ENCODE assay signal across 8 cellular contexts in the genomic region with DNA sequence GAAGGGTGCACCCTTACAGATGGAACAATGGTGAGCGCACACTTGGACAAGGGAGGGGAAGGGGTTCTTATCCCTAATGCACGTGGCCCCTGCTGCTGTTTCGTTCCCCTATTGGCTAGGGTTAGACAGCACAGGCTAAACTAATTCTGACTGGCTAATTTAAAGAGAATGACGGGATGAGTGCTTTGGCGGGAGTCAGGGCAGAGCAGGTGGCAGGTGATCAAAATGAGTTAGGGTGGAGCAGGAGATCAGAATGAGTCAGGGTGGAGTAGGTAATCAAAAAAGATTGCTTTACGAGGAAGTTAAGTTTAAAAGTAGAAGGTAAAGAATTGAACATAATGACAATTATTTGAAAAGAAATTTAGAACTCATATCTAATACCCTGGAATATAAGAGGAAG. TPM values are rescaled to one million over a fixed set of nuclear protein-coding genes. Genes with fewer than 3 reads are reported as not detected.
DNase-seq lines count a peak whose midpoint lies in the region; ATAC-seq, FAIRE-seq and TF ChIP-seq lines count a peak whose summit lies in the region.
"Not testable (repeated sequence)": the region's sequence is repeated elsewhere in the genome, so short reads cannot be mapped to it uniquely, and the experiment has no call there.

No MANE protein-coding gene starts in this region.

- not testable (repeated sequence) for H3F3A ChIP-seq in neural progenitor cell (ENCODE audit: low read depth)

- DNase-seq in HT-29 (ENCODE audit: low spot score): peak; percentile 52
- DNase-seq in T-helper 17 cell; H1 (ENCODE audit: low read depth in 1 of 2, low spot score in 2 of 2); esophagus squamous epithelium (lab: John Stamatoyannopoulos, UW); neural progenitor cell (ENCODE audit: low spot score); type B pancreatic cell (ENCODE audit: extremely low spot score, unreplicated experiment): not testable (repeated sequence)
- peak in 2 of 3 donors; percentile 39 to 62 for DNase-seq in mucosa of descending colon
- DNase-seq in small intestine: peak; percentile 60

- TF ChIP-seq POLR2A in H1 (IDR thresholded peaks at IDR 0.05; ENCODE audit: control extremely low read depth in 1 of 2, low read depth in 2 of 2, low read length in 2 of 2); esophagus squamous epithelium (IDR thresholded peaks at IDR 0.05): not testable (repeated sequence)

- not testable (repeated sequence) for ATAC-seq in T-helper 17 cell
- peak; percentile 82 for ATAC-seq in mucosa of descending colon

- not testable (repeated sequence) for H2BK12ac ChIP-seq in H1 (ENCODE audit: low read depth, low read length)

- H3K36me3 Mint-ChIP-seq in T-helper 17 cell (ENCODE audit: low read depth); neural progenitor cell; type B pancreatic cell: not testable (repeated sequence)

- not testable (repeated sequence) for H3K14ac ChIP-seq in H1 (ENCODE audit: insufficient read length)

- H2BK120ac ChIP-seq in H1 (replicated peaks; ENCODE audit: low read depth, low read length): not testable (repeated sequence)

- not testable (repeated sequence) for H4K5ac ChIP-seq in H1 (ENCODE audit: insufficient read length, low read depth, low read length)

- POLR2A ChIA-PET in H1 (lab: Charles Lee; ENCODE audit: partially characterized antibody): not testable (repeated sequence)

- not testable (repeated sequence) for H4K8ac ChIP-seq in H1 (ENCODE audit: extremely low read depth, insufficient read depth, low read length)

- WGBS in H1 (ENCODE audit: extremely low coverage in 1 of 2, insufficient coverage in 1 of 2, insufficient read length in 1 of 2, insufficient replicate concordance in 2 of 2, low coverage in 1 of 2, low lambda C conversion rate in 2 of 2, missing lambda C conversion rate in 1 of 2), 2 experiments: 84% methylated on average over 6 of the region's 6 CpGs; no CpG with 5 or more reads in 1 of the 2 experiments
- WGBS in esophagus squamous epithelium, 2 donors: 43 to 48% methylated on average over 6 of the region's 6 CpGs
- 29 to 67% (median 52%) methylated on average over 6 of the region's 6 CpGs for WGBS in small intestine, 3 donors

- H3K4ac ChIP-seq in H1 (replicated peaks; ENCODE audit: insufficient read length, low read depth, low read length): not testable (repeated sequence)

- not testable (repeated sequence) for H3K56ac ChIP-seq in H1 (replicated peaks; ENCODE audit: insufficient read length, low read depth, low read length)

- CTCF ChIA-PET in H1 (lab: Charles Lee; ENCODE audit: partially characterized antibody): interaction anchor here (1.0 to 1.2 kb wide), 2 partner anchors 10 to 11 kb away, joined by 3 to 6 read pairs; no protein-coding TSS in a partner anchor

- not testable (repeated sequence) for FAIRE-seq in H1 (lab: Jason Lieb, UNC); small intestine (lab: Jason Lieb, UNC)

- H2AK5ac ChIP-seq in H1 (ENCODE audit: low read depth, low read length): not testable (repeated sequence)

- H3K18ac ChIP-seq in H1 (ENCODE audit: extremely low read depth, low read length): not testable (repeated sequence)

- not testable (repeated sequence) for H4K20me1 ChIP-seq in H1 (replicated peaks in 1 of 2; ENCODE audit: control insufficient read depth in 1 of 2, insufficient read depth in 2 of 2, low read length in 2 of 2); neural progenitor cell (ENCODE audit: low read depth)

- H2BK20ac ChIP-seq in H1 (ENCODE audit: low read length): not testable (repeated sequence)

- H3K4me2 ChIP-seq in H1 (ENCODE audit: insufficient read depth in 1 of 2, low read depth in 2 of 2, low read length in 2 of 2); neural progenitor cell: not testable (repeated sequence)

- not testable (repeated sequence) for H3K9me3 ChIP-seq in T-helper 17 cell (ENCODE audit: control insufficient read depth, low read length, poor library complexity, severe bottlenecking); H1 (ENCODE audit: insufficient read depth in 2 of 2, low read depth in 1 of 2, low read length in 1 of 2); esophagus squamous epithelium; mucosa of descending colon; neural progenitor cell (ENCODE audit: low read depth); small intestine (ENCODE audit: control insufficient read depth, low read depth)

- not testable (repeated sequence) for H3K9ac ChIP-seq in H1 (replicated peaks in 1 of 4; ENCODE audit: extremely low read depth in 1 of 4, low read depth in 3 of 4, low read length in 3 of 4); neural progenitor cell

- not testable (repeated sequence) for H3K79me2 ChIP-seq in H1 (ENCODE audit: control insufficient read depth in 1 of 2, insufficient read depth in 2 of 2, low read length in 2 of 2); neural progenitor cell (ENCODE audit: low read depth)

- H3K27me3 Mint-ChIP-seq in T-helper 17 cell; neural progenitor cell (ENCODE audit: insufficient read depth, low read depth); type B pancreatic cell: not testable (repeated sequence)

- not testable (repeated sequence) for H3K79me1 ChIP-seq in H1 (ENCODE audit: low read depth, low read length)

- not testable (repeated sequence) for H3K4me1 ChIP-seq in H1 (replicated peaks in 1 of 4; ENCODE audit: control insufficient read depth in 3 of 4, insufficient read depth in 4 of 4, low read length in 3 of 4); mucosa of descending colon (ENCODE audit: low read depth); neural progenitor cell; small intestine (ENCODE audit: control insufficient read depth in 2 of 2, insufficient read depth in 1 of 2, low read depth in 1 of 2, low read length in 1 of 2)
- H3K4me1 ChIP-seq in esophagus squamous epithelium: peaks cover 0 to 28% (median 3%) of the 10 kb centered on the region in 3 donors

- not testable (repeated sequence) for H3K23ac ChIP-seq in H1 (ENCODE audit: insufficient read length)

- not testable (repeated sequence) for H3K4me1 Mint-ChIP-seq in T-helper 17 cell
- H3K4me1 Mint-ChIP-seq in neural progenitor cell (peaks cover 11% of the 10 kb centered on the region), type B pancreatic cell (ENCODE audit: unreplicated experiment) (peaks cover 26% of the 10 kb centered on the region)

- not testable (repeated sequence) for H2BK15ac ChIP-seq in H1 (ENCODE audit: low read length)

- not testable (repeated sequence) for H3K36me3 ChIP-seq in H1 (ENCODE audit: control insufficient read depth in 2 of 4, insufficient read depth in 4 of 4, low read length in 3 of 4); esophagus squamous epithelium; mucosa of descending colon (ENCODE audit: low read depth); neural progenitor cell; small intestine (ENCODE audit: control insufficient read depth in 2 of 2, insufficient read depth in 2 of 2, low read length in 2 of 2)

- not testable (repeated sequence) for H3K4me3 ChIP-seq in H1 (ENCODE audit: extremely low read depth in 1 of 4, insufficient read depth in 2 of 4, low read depth in 3 of 4, low read length in 4 of 4); esophagus squamous epithelium; mucosa of descending colon; neural progenitor cell; small intestine (ENCODE audit: low read depth in 1 of 2, low read length in 2 of 2)

- not testable (repeated sequence) for TF ChIP-seq RAD21 in H1 (IDR thresholded peaks at IDR 0.05 in 1 of 2, conservative IDR thresholded peaks at IDR 0.05 in 1 of 2; ENCODE audit: low read depth in 2 of 2, low read length in 2 of 2)

- not testable (repeated sequence) for TF ChIP-seq EP300 in H1 (IDR thresholded peaks at IDR 0.05; ENCODE audit: borderline replicate concordance in 1 of 2, low read depth in 2 of 2, low read length in 2 of 2)

- intact Hi-C loops in esophagus squamous epithelium (cut with DNase I); mucosa of descending colon (cut with DNase I, micrococcal nuclease): not testable (repeated sequence)

- H2BK5ac ChIP-seq in H1 (ENCODE audit: low read depth, low read length): not testable (repeated sequence)

- not testable (repeated sequence) for H3K9me3 Mint-ChIP-seq in neural progenitor cell, type B pancreatic cell

- not testable (repeated sequence) for H3K27me3 ChIP-seq in H1 (replicated peaks in 1 of 4; ENCODE audit: control insufficient read depth in 3 of 4, extremely low read depth in 1 of 4, insufficient read depth in 3 of 4, low read length in 3 of 4); neural progenitor cell; small intestine (ENCODE audit: control insufficient read depth in 2 of 2, insufficient read depth in 2 of 2, low read length in 2 of 2)
- H3K27me3 ChIP-seq in esophagus squamous epithelium: peaks cover 0 to 14% (median 0%) of the 10 kb centered on the region in 4 donors

- H3K4me3 Mint-ChIP-seq in T-helper 17 cell, neural progenitor cell: not testable (repeated sequence)
- H3K4me3 Mint-ChIP-seq in type B pancreatic cell: peak overlapping the region; percentile 38

- H3K23me2 ChIP-seq in H1 (ENCODE audit: low read depth, low read length): not testable (repeated sequence)

- H3K27ac Mint-ChIP-seq in T-helper 17 cell: peak overlapping the region; percentile 60
- H3K27ac Mint-ChIP-seq in neural progenitor cell: peak overlapping the region; percentile 5
- H3K27ac Mint-ChIP-seq in type B pancreatic cell: peak overlapping the region; percentile 61

- not testable (repeated sequence) for H2AFZ ChIP-seq in H1 (ENCODE audit: low read length); neural progenitor cell (replicated peaks)

- not testable (repeated sequence) for TF ChIP-seq CTCF in H1 (IDR thresholded peaks at IDR 0.05; ENCODE audit: control extremely low read depth in 1 of 3, insufficient read depth in 1 of 3, low read depth in 1 of 3, low read length in 3 of 3); mucosa of descending colon (IDR thresholded peaks at IDR 0.05); neural progenitor cell (IDR thresholded peaks at IDR 0.05); type B pancreatic cell (conservative IDR thresholded peaks at IDR 0.05)
- peak in 1 of 6 experiments; percentile 13 for TF ChIP-seq CTCF in esophagus squamous epithelium (IDR thresholded peaks at IDR 0.05)

- not testable (repeated sequence) for H3K27ac ChIP-seq in H1 (ENCODE audit: low read depth, low read length); neural progenitor cell
- H3K27ac ChIP-seq in esophagus squamous epithelium (peak overlapping the region in 3 of 4 donors; percentile 69 to 88 (median 80)), small intestine (ENCODE audit: low read depth in 1 of 2, low read length in 1 of 2) (peak overlapping the region in 1 of 2 donors; percentile 64)

- not testable (repeated sequence) for H4K91ac ChIP-seq in H1 (replicated peaks; ENCODE audit: insufficient read length, low read length)

RNA-seq across cellular contexts. Expression of gene DAXX, which starts 33.1 kb away (rescaled TPM):
- total RNA-seq in HT-29 (2014; rRNA removed; shearing (Covaris generic)): 45.8 and 83.5 TPM in 2 replicates
- 10 to 100 TPM; 34.5 to 49.0 TPM for total RNA-seq in T-helper 17 cell
- 81.9 and 85.0 TPM in 2 replicates for total RNA-seq in H1 (2021; fragmentation: NEBNext Ultra II Directional; extraction: Animal tissue kit (Norgen Biotek cat#: 25700))
- polyA plus RNA-seq in H1 (2011; rRNA removed): 31.1 and 53.7 TPM in 2 replicates
- polyA plus RNA-seq in H1 (2011; cell fraction: cytosol; rRNA removed): 34.8 TPM
- 77.6 TPM for polyA plus RNA-seq in H1 (2011; cell fraction: nucleus; rRNA removed)
- 85.4 to 115 TPM (median 89.6 TPM) in 4 replicates for polyA plus RNA-seq in H1 (2012, experiment 1 of 2)
- 85.3 TPM for polyA plus RNA-seq in H1 (2012, experiment 2 of 2)
- 72.0 TPM for polyA plus RNA-seq in H1 (2013, experiment 1 of 2)
- 70.3 TPM for polyA plus RNA-seq in H1 (2013, experiment 2 of 2)
- 11.0 and 18.4 TPM in 2 replicates for polyA minus RNA-seq in H1 (2011; rRNA and poly(A)+ RNA removed)
- polyA minus RNA-seq in H1 (2011; cell fraction: cytosol; rRNA and poly(A)+ RNA removed): 17.6 TPM
- polyA minus RNA-seq in H1 (2011; cell fraction: nucleus; rRNA and poly(A)+ RNA removed): 28.4 TPM
- 10 to 100 TPM; 25.1 to 41.6 (median 36.3) TPM for total RNA-seq in esophagus squamous epithelium
- total RNA-seq in mucosa of descending colon: 10 to 100 TPM; 34.7 to 46.1 (median 39.7) TPM
- total RNA-seq in neural progenitor cell (ENCODE audit: low replicate concordance): 35.7 and 49.6 TPM in 2 replicates
- 10 to 100 TPM; 19.5 to 34.7 (median 24.2) TPM for polyA plus RNA-seq in small intestine
- total RNA-seq in type B pancreatic cell (ENCODE audit: low replicate concordance): 43.6 and 47.0 TPM in 2 replicates

RNA-seq across cellular contexts. Expression of gene KIFC1, which starts 35.8 kb away (rescaled TPM):
- 64.8 and 67.5 TPM in 2 replicates for total RNA-seq in HT-29 (2014; rRNA removed; shearing (Covaris generic))
- 1 to 10 TPM; 1.3 to 3.7 TPM for total RNA-seq in T-helper 17 cell
- total RNA-seq in H1 (2021; fragmentation: NEBNext Ultra II Directional; extraction: Animal tissue kit (Norgen Biotek cat#: 25700)): 64.3 and 69.3 TPM in 2 replicates
- polyA plus RNA-seq in H1 (2011; rRNA removed): 46.6 and 60.9 TPM in 2 replicates
- polyA plus RNA-seq in H1 (2011; cell fraction: cytosol; rRNA removed): 68.7 TPM
- polyA plus RNA-seq in H1 (2011; cell fraction: nucleus; rRNA removed): 85.7 TPM
- polyA plus RNA-seq in H1 (2012, experiment 1 of 2): 57.7 to 66.0 TPM (median 62.9 TPM) in 4 replicates
- 42.3 TPM for polyA plus RNA-seq in H1 (2012, experiment 2 of 2)
- polyA plus RNA-seq in H1 (2013, experiment 1 of 2): 45.5 TPM
- 44.5 TPM for polyA plus RNA-seq in H1 (2013, experiment 2 of 2)
- 47.9 and 58.8 TPM in 2 replicates for polyA minus RNA-seq in H1 (2011; rRNA and poly(A)+ RNA removed)
- polyA minus RNA-seq in H1 (2011; cell fraction: cytosol; rRNA and poly(A)+ RNA removed): 40.5 TPM
- 41.0 TPM for polyA minus RNA-seq in H1 (2011; cell fraction: nucleus; rRNA and poly(A)+ RNA removed)
- total RNA-seq in esophagus squamous epithelium: 10 to 100 TPM in 2 of 4 donors, 1 to 10 TPM in 2; 9.6 to 38.9 (median 11.2) TPM
- 10 to 100 TPM in 1 of 3 donors, 1 to 10 TPM in 2; 3.5 to 21.1 (median 6.3) TPM for total RNA-seq in mucosa of descending colon
- 93.9 and 179 TPM in 2 replicates for total RNA-seq in neural progenitor cell (ENCODE audit: low replicate concordance)
- polyA plus RNA-seq in small intestine: 10 to 100 TPM in 1 of 3 donors, 1 to 10 TPM in 2; 3.1 to 23.2 (median 3.2) TPM
- 28.0 and 67.7 TPM in 2 replicates for total RNA-seq in type B pancreatic cell (ENCODE audit: low replicate concordance)

RNA-seq across cellular contexts. Expression of gene ZBTB22, which starts 38.3 kb away (rescaled TPM):
- total RNA-seq in HT-29 (2014; rRNA removed; shearing (Covaris generic)): 22.8 and 25.3 TPM in 2 replicates
- total RNA-seq in T-helper 17 cell (10 to 100 TPM; 17.1 to 20.2 TPM), esophagus squamous epithelium (10 to 100 TPM in 3 of 4 donors, 1 to 10 TPM in 1; 8.5 to 17.5 (median 14.8) TPM), mucosa of descending colon (10 to 100 TPM; 18.5 to 23.7 (median 20.1) TPM), neural progenitor cell (ENCODE audit: low replicate concordance) (5.7 and 26.7 TPM in 2 replicates), type B pancreatic cell (ENCODE audit: low replicate concordance) (21.1 and 22.2 TPM in 2 replicates)
- 9.8 and 9.9 TPM in 2 replicates for total RNA-seq in H1 (2021; fragmentation: NEBNext Ultra II Directional; extraction: Animal tissue kit (Norgen Biotek cat#: 25700))
- polyA plus RNA-seq in H1 (2011; rRNA removed) (7.4 and 11.0 TPM in 2 replicates), small intestine (10 to 100 TPM; 10.7 to 14.1 (median 13.5) TPM)
- 10.9 TPM for polyA plus RNA-seq in H1 (2011; cell fraction: cytosol; rRNA removed)
- polyA plus RNA-seq in H1 (2011; cell fraction: nucleus; rRNA removed): 14.1 TPM
- polyA plus RNA-seq in H1 (2012, experiment 1 of 2): 8.2 to 11.0 TPM (median 10.5 TPM) in 4 replicates
- 6.4 TPM for polyA plus RNA-seq in H1 (2012, experiment 2 of 2)
- polyA plus RNA-seq in H1 (2013, experiment 1 of 2): 4.9 TPM
- polyA plus RNA-seq in H1 (2013, experiment 2 of 2): 4.7 TPM
- 13.1 and 18.0 TPM in 2 replicates for polyA minus RNA-seq in H1 (2011; rRNA and poly(A)+ RNA removed)
- polyA minus RNA-seq in H1 (2011; cell fraction: cytosol; rRNA and poly(A)+ RNA removed): 7.9 TPM
- 10.0 TPM for polyA minus RNA-seq in H1 (2011; cell fraction: nucleus; rRNA and poly(A)+ RNA removed)

RNA-seq across cellular contexts. Expression of gene TAPBP, which starts 42.0 kb away (rescaled TPM):
- total RNA-seq in HT-29 (2014; rRNA removed; shearing (Covaris generic)): 163 and 194 TPM in 2 replicates
- total RNA-seq in T-helper 17 cell: 100 to 1,000 TPM; 269 to 344 TPM
- total RNA-seq in H1 (2021; fragmentation: NEBNext Ultra II Directional; extraction: Animal tissue kit (Norgen Biotek cat#: 25700)): 33.5 and 35.4 TPM in 2 replicates
- polyA plus RNA-seq in H1 (2011; rRNA removed): 24.5 and 28.9 TPM in 2 replicates
- polyA plus RNA-seq in H1 (2011; cell fraction: cytosol; rRNA removed): 9.1 TPM
- polyA plus RNA-seq in H1 (2011; cell fraction: nucleus; rRNA removed): 19.7 TPM
- 18.0 to 28.5 TPM (median 23.0 TPM) in 4 replicates for polyA plus RNA-seq in H1 (2012, experiment 1 of 2)
- polyA plus RNA-seq in H1 (2012, experiment 2 of 2): 15.3 TPM
- polyA plus RNA-seq in H1 (2013, experiment 1 of 2): 44.2 TPM
- 52.6 TPM for polyA plus RNA-seq in H1 (2013, experiment 2 of 2)
- polyA minus RNA-seq in H1 (2011; rRNA and poly(A)+ RNA removed): 11.9 and 16.1 TPM in 2 replicates
- 18.5 TPM for polyA minus RNA-seq in H1 (2011; cell fraction: cytosol; rRNA and poly(A)+ RNA removed)
- 11.9 TPM for polyA minus RNA-seq in H1 (2011; cell fraction: nucleus; rRNA and poly(A)+ RNA removed)
- total RNA-seq in esophagus squamous epithelium: 100 to 1,000 TPM in 1 of 4 donors, 10 to 100 TPM in 3; 68.1 to 101 (median 77.0) TPM
- total RNA-seq in mucosa of descending colon: 100 to 1,000 TPM; 179 to 321 (median 258) TPM
- 1.7 and 6.3 TPM in 2 replicates for total RNA-seq in neural progenitor cell (ENCODE audit: low replicate concordance)
- 10 to 100 TPM; 33.8 to 64.1 (median 47.2) TPM for polyA plus RNA-seq in small intestine
- total RNA-seq in type B pancreatic cell (ENCODE audit: low replicate concordance): 71.4 and 93.5 TPM in 2 replicates

RNA-seq across cellular contexts. Expression of gene PHF1, which starts 55.0 kb away (rescaled TPM):
- total RNA-seq in HT-29 (2014; rRNA removed; shearing (Covaris generic)): 30.8 and 35.5 TPM in 2 replicates
- 100 to 1,000 TPM; 448 to 472 TPM for total RNA-seq in T-helper 17 cell
- total RNA-seq in H1 (2021; fragmentation: NEBNext Ultra II Directional; extraction: Animal tissue kit (Norgen Biotek cat#: 25700)): 45.4 and 47.3 TPM in 2 replicates
- polyA plus RNA-seq in H1 (2011; rRNA removed): 78.6 and 109 TPM in 2 replicates
- polyA plus RNA-seq in H1 (2011; cell fraction: cytosol; rRNA removed): 65.5 TPM
- polyA plus RNA-seq in H1 (2011; cell fraction: nucleus; rRNA removed): 507 TPM
- 56.3 to 75.9 TPM (median 63.4 TPM) in 4 replicates for polyA plus RNA-seq in H1 (2012, experiment 1 of 2)
- 55.0 TPM for polyA plus RNA-seq in H1 (2012, experiment 2 of 2)
- 46.2 TPM for polyA plus RNA-seq in H1 (2013, experiment 1 of 2)
- 40.2 TPM for polyA plus RNA-seq in H1 (2013, experiment 2 of 2)
- polyA minus RNA-seq in H1 (2011; rRNA and poly(A)+ RNA removed): 17.8 and 27.1 TPM in 2 replicates
- polyA minus RNA-seq in H1 (2011; cell fraction: cytosol; rRNA and poly(A)+ RNA removed): 11.4 TPM
- 27.5 TPM for polyA minus RNA-seq in H1 (2011; cell fraction: nucleus; rRNA and poly(A)+ RNA removed)
- 10 to 100 TPM in 3 of 4 donors, 1 to 10 TPM in 1; 8.1 to 48.6 (median 17.3) TPM for total RNA-seq in esophagus squamous epithelium
- 10 to 100 TPM; 29.9 to 96.5 (median 38.1) TPM for total RNA-seq in mucosa of descending colon
- total RNA-seq in neural progenitor cell (ENCODE audit: low replicate concordance): 25.6 and 55.8 TPM in 2 replicates
- 10 to 100 TPM; 32.2 to 67.6 (median 48.1) TPM for polyA plus RNA-seq in small intestine
- total RNA-seq in type B pancreatic cell (ENCODE audit: low replicate concordance): 23.8 and 49.6 TPM in 2 replicates

Comparison
In these comparisons a context has a peak if more than half of its experiments do, and no peak if none do; other contexts are left out.
1. H3K27ac Mint-ChIP-seq: peak in every context shown above with its lines; median percentile 61 in type B pancreatic cell; 60 in T-helper 17 cell; 5 in neural progenitor cell.